ENCODE assay signal across 2 cellular contexts in the genomic region with DNA sequence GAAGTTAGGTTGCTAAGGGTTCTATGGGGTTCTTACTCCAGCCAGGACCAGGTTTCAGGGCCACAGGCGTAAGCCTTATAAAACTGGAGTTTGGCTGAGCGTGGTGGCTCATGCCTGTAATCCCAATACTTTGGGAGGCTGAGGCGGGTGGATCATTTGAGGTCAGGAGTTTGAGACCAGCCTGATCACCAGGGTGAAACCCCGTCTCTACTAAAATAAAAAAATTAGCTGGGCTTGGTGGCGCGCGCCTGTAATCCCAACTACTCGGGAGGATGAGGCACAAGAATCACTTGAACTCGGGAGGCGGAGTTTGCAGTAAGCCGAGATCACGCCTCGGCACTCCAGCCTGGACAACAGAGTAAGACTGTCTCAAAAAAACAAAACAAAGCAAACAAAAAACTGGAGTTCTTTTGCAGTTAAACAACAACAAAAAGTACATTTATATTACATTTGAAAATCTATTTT.
TF ChIP-seq lines count a peak whose summit lies in the region.

No MANE protein-coding gene starts in this region.

TF ChIP-seq in SK-N-SH, 30 proteins besides CTCF, POLR2A, EP300 and RAD21 (continued from another document):
- TF ChIP-seq SIN3A (IDR thresholded peaks at IDR 0.05; ENCODE audit: borderline replicate concordance, low read depth, low read length), result no peak
- TF ChIP-seq YY1 (IDR thresholded peaks at IDR 0.05; ENCODE audit: low read depth), result no peak
- TF ChIP-seq RXRA (IDR thresholded peaks at IDR 0.05; ENCODE audit: borderline replicate concordance, low read depth), result no peak
- TF ChIP-seq EZH2phosphoT487 (IDR thresholded peaks at IDR 0.05; ENCODE audit: borderline replicate concordance, low read depth), result no peak
- TF ChIP-seq, protein P1, sequence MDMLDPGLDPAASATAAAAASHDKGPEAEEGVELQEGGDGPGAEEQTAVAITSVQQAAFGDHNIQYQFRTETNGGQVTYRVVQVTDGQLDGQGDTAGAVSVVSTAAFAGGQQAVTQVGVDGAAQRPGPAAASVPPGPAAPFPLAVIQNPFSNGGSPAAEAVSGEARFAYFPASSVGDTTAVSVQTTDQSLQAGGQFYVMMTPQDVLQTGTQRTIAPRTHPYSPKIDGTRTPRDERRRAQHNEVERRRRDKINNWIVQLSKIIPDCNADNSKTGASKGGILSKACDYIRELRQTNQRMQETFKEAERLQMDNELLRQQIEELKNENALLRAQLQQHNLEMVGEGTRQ (IDR thresholded peaks at IDR 0.05; ENCODE audit: borderline replicate concordance, low read depth, low read length), result no peak
- TF ChIP-seq, protein P2, sequence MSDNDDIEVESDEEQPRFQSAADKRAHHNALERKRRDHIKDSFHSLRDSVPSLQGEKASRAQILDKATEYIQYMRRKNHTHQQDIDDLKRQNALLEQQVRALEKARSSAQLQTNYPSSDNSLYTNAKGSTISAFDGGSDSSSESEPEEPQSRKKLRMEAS (IDR thresholded peaks at IDR 0.05; ENCODE audit: low read depth), result no peak
- TF ChIP-seq FOSL2 (IDR thresholded peaks at IDR 0.05; ENCODE audit: borderline replicate concordance, low read depth), result no peak
- TF ChIP-seq SMC3 (IDR thresholded peaks at IDR 0.05; ENCODE audit: low read depth, low read length), result no peak

TF ChIP-seq in SK-N-SH treated with all-trans-retinoic acid at 6 μM for 48 hours, 23 proteins besides CTCF, POLR2A, EP300 and RAD21 (continued from another document):
- TF ChIP-seq, protein P3, sequence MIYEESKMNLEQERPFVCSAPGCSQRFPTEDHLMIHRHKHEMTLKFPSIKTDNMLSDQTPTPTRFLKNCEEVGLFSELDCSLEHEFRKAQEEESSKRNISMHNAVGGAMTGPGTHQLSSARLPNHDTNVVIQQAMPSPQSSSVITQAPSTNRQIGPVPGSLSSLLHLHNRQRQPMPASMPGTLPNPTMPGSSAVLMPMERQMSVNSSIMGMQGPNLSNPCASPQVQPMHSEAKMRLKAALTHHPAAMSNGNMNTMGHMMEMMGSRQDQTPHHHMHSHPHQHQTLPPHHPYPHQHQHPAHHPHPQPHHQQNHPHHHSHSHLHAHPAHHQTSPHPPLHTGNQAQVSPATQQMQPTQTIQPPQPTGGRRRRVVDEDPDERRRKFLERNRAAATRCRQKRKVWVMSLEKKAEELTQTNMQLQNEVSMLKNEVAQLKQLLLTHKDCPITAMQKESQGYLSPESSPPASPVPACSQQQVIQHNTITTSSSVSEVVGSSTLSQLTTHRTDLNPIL (CRISPR knock-in tag; IDR thresholded peaks at IDR 0.05; ENCODE audit: low read depth), result no peak
- TF ChIP-seq ESRRG (CRISPR knock-in tag; IDR thresholded peaks at IDR 0.05) (no peak), BACH2 (CRISPR knock-in tag; IDR thresholded peaks at IDR 0.05; ENCODE audit: borderline replicate concordance) (no peak), CSDC2 (CRISPR knock-in tag; IDR thresholded peaks at IDR 0.05) (no peak), ZFP30 (CRISPR knock-in tag; IDR thresholded peaks at IDR 0.05) (no peak), RARB (CRISPR knock-in tag; IDR thresholded peaks at IDR 0.05) (no peak)
